Comparison of ENCODE assay signal across 2 cellular contexts in genomic region chr2:173982918-173983317, GRCh38.
TF ChIP-seq lines count a peak whose summit lies in the region.

No MANE protein-coding gene starts in this region.

TF ChIP-seq in IMR-90, 13 proteins besides CTCF, POLR2A, EP300 and RAD21:
- TF ChIP-seq CEBPB (IDR thresholded peaks at IDR 0.05; ENCODE audit: low read depth, low read length) (no peak), NFE2L2 (IDR thresholded peaks at IDR 0.05; ENCODE audit: low read depth, low read length) (no peak), SMC3 (IDR thresholded peaks at IDR 0.05; ENCODE audit: low read depth, low read length) (no peak), BHLHE40 (IDR thresholded peaks at IDR 0.05; ENCODE audit: low read depth, low read length) (no peak), MAFK (IDR thresholded peaks at IDR 0.05; ENCODE audit: low read depth, low read length) (no peak), MXI1 (IDR thresholded peaks at IDR 0.05; ENCODE audit: borderline replicate concordance, low read depth, low read length) (no peak), CHD1 (IDR thresholded peaks at IDR 0.05; ENCODE audit: low read depth, low read length) (no peak)
- TF ChIP-seq, protein P1, sequence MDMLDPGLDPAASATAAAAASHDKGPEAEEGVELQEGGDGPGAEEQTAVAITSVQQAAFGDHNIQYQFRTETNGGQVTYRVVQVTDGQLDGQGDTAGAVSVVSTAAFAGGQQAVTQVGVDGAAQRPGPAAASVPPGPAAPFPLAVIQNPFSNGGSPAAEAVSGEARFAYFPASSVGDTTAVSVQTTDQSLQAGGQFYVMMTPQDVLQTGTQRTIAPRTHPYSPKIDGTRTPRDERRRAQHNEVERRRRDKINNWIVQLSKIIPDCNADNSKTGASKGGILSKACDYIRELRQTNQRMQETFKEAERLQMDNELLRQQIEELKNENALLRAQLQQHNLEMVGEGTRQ (IDR thresholded peaks at IDR 0.05; ENCODE audit: low read depth, low read length) = no peak
- TF ChIP-seq, protein P2, sequence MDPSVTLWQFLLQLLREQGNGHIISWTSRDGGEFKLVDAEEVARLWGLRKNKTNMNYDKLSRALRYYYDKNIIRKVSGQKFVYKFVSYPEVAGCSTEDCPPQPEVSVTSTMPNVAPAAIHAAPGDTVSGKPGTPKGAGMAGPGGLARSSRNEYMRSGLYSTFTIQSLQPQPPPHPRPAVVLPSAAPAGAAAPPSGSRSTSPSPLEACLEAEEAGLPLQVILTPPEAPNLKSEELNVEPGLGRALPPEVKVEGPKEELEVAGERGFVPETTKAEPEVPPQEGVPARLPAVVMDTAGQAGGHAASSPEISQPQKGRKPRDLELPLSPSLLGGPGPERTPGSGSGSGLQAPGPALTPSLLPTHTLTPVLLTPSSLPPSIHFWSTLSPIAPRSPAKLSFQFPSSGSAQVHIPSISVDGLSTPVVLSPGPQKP (IDR thresholded peaks at IDR 0.05; ENCODE audit: borderline replicate concordance, low read depth, low read length) = no peak

TF ChIP-seq in WTC11, 78 proteins besides CTCF, POLR2A, EP300 and RAD21:
- no peak for TF ChIP-seq ZNF425 (CRISPR knock-in tag; conservative IDR thresholded peaks at IDR 0.05)
